Comparison of ENCODE assay signal across 11 cellular contexts in genomic region chr6:131910219-131910589, GRCh38. TPM values are rescaled to one million over a fixed set of nuclear protein-coding genes. Genes with fewer than 3 reads are reported as not detected.
DNase-seq lines count a peak whose midpoint lies in the region; ATAC-seq and TF ChIP-seq lines count a peak whose summit lies in the region.
"Had no signal": no experiment of that assay in that cellular context is flagged by ENCODE, and none has a peak within 500 bp of the region (broad histone marks: within the 10 kb centered on the region; RNA-seq: fewer than 3 reads in every experiment).

No MANE protein-coding gene starts in this region.

- H3K4me3 ChIP-seq in KMS-11 (IDR thresholded peaks at IDR 0.05; ENCODE audit: insufficient read depth, low read depth, low read length), result no peak overlapping the region
- H3K4me3 ChIP-seq: BLaER1, upper lobe of right lung had no signal

- no peak overlapping the region for H3K27ac Mint-ChIP-seq in nephron progenitor cell
- H3K27ac Mint-ChIP-seq in naive thymus-derived CD8-positive, alpha-beta T cell, result no peak overlapping the region
- H3K27ac Mint-ChIP-seq in activated T-cell treated with anti-CD3 and anti-CD28 coated beads, Interleukin-2, amount 50 U/mL, for 24 hours, result no peak overlapping the region

- DNase-seq in nephron progenitor cell (no peak), ACHN (no peak)
- no peak for DNase-seq in naive thymus-derived CD8-positive, alpha-beta T cell
- DNase-seq in activated T-cell treated with anti-CD3 and anti-CD28 coated beads, Interleukin-2, amount 50 U/mL, for 24 hours, result no peak
- DNase-seq: upper lobe of right lung had no signal

- no peaks in the 10 kb centered on the region for H3K79me2 ChIP-seq in KMS-11 (ENCODE audit: insufficient read depth, low read depth)

- H3K27me3 Mint-ChIP-seq in nephron progenitor cell (ENCODE audit: low read depth, poor library complexity), result peaks cover 2% of the 10 kb centered on the region
- H3K27me3 Mint-ChIP-seq in naive thymus-derived CD8-positive, alpha-beta T cell, result peaks cover 5 to 36% (median 22%) of the 10 kb centered on the region in 5 donors
- peaks cover 41% of the 10 kb centered on the region for H3K27me3 Mint-ChIP-seq in activated T-cell treated with anti-CD3 and anti-CD28 coated beads, Interleukin-2, amount 50 U/mL, for 24 hours

- H3K27ac ChIP-seq in KMS-11, result no peak overlapping the region
- H3K27ac ChIP-seq: BLaER1, HL-60, upper lobe of right lung had no signal

- H3K4me3 Mint-ChIP-seq in nephron progenitor cell, result no peak overlapping the region
- no peak overlapping the region for H3K4me3 Mint-ChIP-seq in naive thymus-derived CD8-positive, alpha-beta T cell
- H3K4me3 Mint-ChIP-seq in activated T-cell treated with anti-CD3 and anti-CD28 coated beads, Interleukin-2, amount 50 U/mL, for 24 hours, result no peak overlapping the region

- ATAC-seq in GM18861 (IDR thresholded peaks at IDR 0.05; ENCODE audit: unreplicated experiment), result peak; percentile 11
- peak; percentile 15 for ATAC-seq in GM21786 (IDR thresholded peaks at IDR 0.05; ENCODE audit: unreplicated experiment)
- ATAC-seq in naive thymus-derived CD8-positive, alpha-beta T cell, result no peak

- no peaks in the 10 kb centered on the region for H4K20me1 ChIP-seq in KMS-11 (ENCODE audit: insufficient read depth)
- H4K20me1 ChIP-seq: BLaER1 had no signal

- no peaks in the 10 kb centered on the region for H3K36me3 Mint-ChIP-seq in nephron progenitor cell (ENCODE audit: low read depth)
- H3K36me3 Mint-ChIP-seq in naive thymus-derived CD8-positive, alpha-beta T cell, result no peaks in the 10 kb centered on the region
- no peaks in the 10 kb centered on the region for H3K36me3 Mint-ChIP-seq in activated T-cell treated with anti-CD3 and anti-CD28 coated beads, Interleukin-2, amount 50 U/mL, for 24 hours (ENCODE audit: low read depth)

- H3K36me3 ChIP-seq in KMS-11 (ENCODE audit: insufficient read depth), result no peaks in the 10 kb centered on the region
- H3K36me3 ChIP-seq: BLaER1, upper lobe of right lung had no signal

- POLR2A ChIA-PET in naive thymus-derived CD8-positive, alpha-beta T cell (lab: Charles Lee), result no interaction called here

- in situ Hi-C loops in ACHN (cut with HindIII; ENCODE audit: low pct_ligation_motif_present, low pct_unique_long_range_greater_than_20kb, low sequenced_read_pairs), result no loop called here

- no peak overlapping the region for H3K4me2 ChIP-seq in KMS-11
- H3K4me2 ChIP-seq: BLaER1 had no signal

- no peaks in the 10 kb centered on the region for H3K4me1 Mint-ChIP-seq in nephron progenitor cell
- peaks cover 2 to 10% (median 6%) of the 10 kb centered on the region in 4 donors for H3K4me1 Mint-ChIP-seq in naive thymus-derived CD8-positive, alpha-beta T cell
- H3K4me1 Mint-ChIP-seq in activated T-cell treated with anti-CD3 and anti-CD28 coated beads, Interleukin-2, amount 50 U/mL, for 24 hours (ENCODE audit: low read depth), result peaks cover 14% of the 10 kb centered on the region

- H3K9me3 Mint-ChIP-seq in nephron progenitor cell, result no peaks in the 10 kb centered on the region
- H3K9me3 Mint-ChIP-seq in naive thymus-derived CD8-positive, alpha-beta T cell, result no peaks in the 10 kb centered on the region
- H3K9me3 Mint-ChIP-seq in activated T-cell treated with anti-CD3 and anti-CD28 coated beads, Interleukin-2, amount 50 U/mL, for 24 hours, result no peaks in the 10 kb centered on the region
- H3K9me3 Mint-ChIP-seq: T-helper 2 cell treated with Interferon-gamma antibody and Interleukin-4, amounts not matched to agents 5 μg/mL and 100 μg/mL, for 36 hours had no signal

- H2AFZ ChIP-seq in KMS-11 (ENCODE audit: low read depth), result no peak overlapping the region

- H3K4me1 ChIP-seq in KMS-11 (ENCODE audit: low read depth, poor library complexity, severe bottlenecking), result peaks cover 6% of the 10 kb centered on the region
- H3K4me1 ChIP-seq: BLaER1, upper lobe of right lung had no signal

- H3K9ac ChIP-seq in KMS-11, result no peak overlapping the region
- H3K9ac ChIP-seq: BLaER1 had no signal

- TF ChIP-seq CTCF in KMS-11 (conservative IDR thresholded peaks at IDR 0.05; ENCODE audit: low read depth, low read length) (0 out of 2 replicates have a peak, but pooled peaks have one; percentile 2), nephron progenitor cell (IDR thresholded peaks at IDR 0.05) (peak; percentile 5)

- H3K27me3 ChIP-seq in KMS-11 (ENCODE audit: insufficient read depth, low read depth), result no peaks in the 10 kb centered on the region

RNA-seq across cellular contexts. Expression of gene CCN2, which starts 41.0 kb away (rescaled TPM):
- under 1 TPM in 1 of 2 experiments, not detected in 1; 0.41 TPM for total RNA-seq in naive thymus-derived CD8-positive, alpha-beta T cell
- polyA plus RNA-seq in naive thymus-derived CD8-positive, alpha-beta T cell, result not detected

Comparison
In these comparisons a context has a peak if more than half of its experiments do, and no peak if none do; other contexts are left out.
1. ATAC-seq: peak in GM18861 (single experiment) and GM21786 (single experiment); none in naive thymus-derived CD8-positive, alpha-beta T cell (0 of 2).